In genomic region chrX:44675364-44676024, GRCh38 we compare ENCODE assay signal across 8 cellular contexts.
DNase-seq lines count a peak whose midpoint lies in the region; FAIRE-seq and TF ChIP-seq lines count a peak whose summit lies in the region.

No MANE protein-coding gene starts in this region.

- H3K27ac ChIP-seq in sigmoid colon (no peak overlapping the region), vagina (no peak overlapping the region)

- intact Hi-C loops in sigmoid colon (cut with DNase I) = no loop called here
- intact Hi-C loops in vagina (cut with DNase I) = no loop called here

- H3K4me3 ChIP-seq in HFF-Myc (replicated peaks; ENCODE audit: low read depth, low read length) (no peak overlapping the region), sigmoid colon (no peak overlapping the region), vagina (no peak overlapping the region)

- H3K27me3 ChIP-seq in sigmoid colon (no peaks in the 10 kb centered on the region), vagina (no peaks in the 10 kb centered on the region)

- no peak for TF ChIP-seq EP300 in sigmoid colon (IDR thresholded peaks at IDR 0.05)

- FAIRE-seq in GM12892 (lab: Jason Lieb, UNC) = no peak

- in situ Hi-C loops in GM13977 (cut with MboI; ENCODE audit: low pct_unique_long_range_greater_than_20kb, low sequenced_read_pairs, unreplicated experiment) = no loop called here

- 15 to 65% methylated on average over 10 of the region's 10 CpGs for WGBS in sigmoid colon, 2 donors

- peak; percentile 73 for DNase-seq in HFF-Myc (ENCODE audit: extremely low read depth, low read depth)
- DNase-seq in OCI-M1 (lab: John Stamatoyannopoulos, UW) = peak; percentile 48
- peak; percentile 63 for DNase-seq in fibroblast of peridontal ligament (ENCODE audit: extremely low read depth)
- DNase-seq in sigmoid colon = peak; percentile 67
- DNase-seq in GM12892 (ENCODE audit: insufficient read length) = no peak
- DNase-seq in GM13977 (ENCODE audit: low spot score) = no peak
- no peak for DNase-seq in vagina (ENCODE audit: extremely low spot score in 2 of 2)
- no peak for DNase-seq in activated naive CD4-positive, alpha-beta T cell treated with Interleukin-2 at 50 U/mL for 16 hours

- no peak for TF ChIP-seq POLR2A in sigmoid colon (IDR thresholded peaks at IDR 0.05)
- no peak for TF ChIP-seq POLR2A in GM12892 (IDR thresholded peaks at IDR 0.05; ENCODE audit: low read depth, low read length)
- TF ChIP-seq POLR2A in vagina (IDR thresholded peaks at IDR 0.05) = no peak

- no peaks in the 10 kb centered on the region for H3K9me3 ChIP-seq in sigmoid colon
- no peaks in the 10 kb centered on the region for H3K9me3 ChIP-seq in vagina

- TF ChIP-seq CTCF in HFF-Myc (IDR thresholded peaks at IDR 0.05; ENCODE audit: low read depth, low read length, missing control alignments) = no peak
- TF ChIP-seq CTCF in sigmoid colon (IDR thresholded peaks at IDR 0.05) = no peak
- no peak for TF ChIP-seq CTCF in GM13977 (IDR thresholded peaks at IDR 0.05; ENCODE audit: extremely low read depth, insufficient read depth, missing control alignments)
- no peak for TF ChIP-seq CTCF in vagina (IDR thresholded peaks at IDR 0.05)

- H3K36me3 ChIP-seq in sigmoid colon (no peaks in the 10 kb centered on the region), vagina (no peaks in the 10 kb centered on the region)

- H3K4me1 ChIP-seq in sigmoid colon (no peaks in the 10 kb centered on the region), vagina (no peaks in the 10 kb centered on the region)

Comparison
In these comparisons a context has a peak if more than half of its experiments do, and no peak if none do; other contexts are left out.
1. DNase-seq: peak in HFF-Myc (single experiment), OCI-M1 (single experiment), fibroblast of peridontal ligament (single experiment) and sigmoid colon (single experiment); none in GM12892 (single experiment), GM13977 (single experiment), vagina (0 of 2) and activated naive CD4-positive, alpha-beta T cell treated with Interleukin-2 at 50 U/mL for 16 hours (single experiment).